9 cellular contexts compared by ENCODE assay signal in the genomic region with DNA sequence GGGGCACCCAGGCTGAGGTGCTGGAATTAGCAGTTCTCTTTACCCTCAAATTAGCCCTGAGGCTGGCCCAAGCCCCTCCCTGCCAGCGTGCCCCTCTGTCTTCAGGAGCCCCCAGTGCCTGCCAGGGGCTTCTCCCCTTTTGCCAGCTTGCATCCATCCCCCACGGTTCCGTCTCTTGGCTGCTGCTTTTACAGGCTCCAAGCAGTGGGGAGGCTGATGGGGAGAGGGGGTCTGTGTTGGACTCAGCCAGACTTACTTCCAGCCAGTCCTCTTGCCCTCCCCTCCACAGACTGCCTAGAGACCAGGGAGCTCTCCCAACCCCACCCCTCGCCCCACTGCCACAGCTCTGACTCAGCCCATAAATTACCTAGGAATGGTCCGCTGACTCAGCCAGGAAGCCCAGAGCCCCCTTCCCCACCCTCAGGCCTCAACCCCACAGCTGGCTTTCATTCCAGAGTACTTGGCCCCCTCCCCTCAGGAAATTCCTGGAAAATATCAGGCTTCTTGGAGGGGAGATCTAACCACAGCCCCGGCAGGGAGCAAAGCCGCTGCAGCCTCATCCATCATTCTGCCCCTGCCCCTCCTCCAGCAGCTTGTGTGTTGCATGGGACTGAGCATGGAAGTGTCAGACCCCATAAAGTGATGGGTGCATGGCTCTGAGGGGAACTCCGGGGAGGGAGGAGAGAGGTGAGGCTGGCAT.
A peak's percentile ranks its signal among the peaks of the same experiment; 100 is the strongest.
DNase-seq lines count a peak whose midpoint lies in the region; ATAC-seq, FAIRE-seq and TF ChIP-seq lines count a peak whose summit lies in the region.
"Had no signal": no experiment of that assay in that cellular context is flagged by ENCODE, and none has a peak within 500 bp of the region (broad histone marks: within the 10 kb centered on the region; RNA-seq: fewer than 3 reads in every experiment).

No MANE protein-coding gene starts in this region.

- H3K9me3 ChIP-seq in RWPE2 (ENCODE audit: severe bottlenecking) (no peaks in the 10 kb centered on the region), skeletal muscle satellite cell (replicated peaks; ENCODE audit: low read length) (no peaks in the 10 kb centered on the region)

- no peak overlapping the region for H3K4me3 ChIP-seq in RWPE2 (ENCODE audit: severe bottlenecking)
- H3K4me3 ChIP-seq in fibroblast of villous mesenchyme (ENCODE audit: low read depth, low read length) = peak overlapping the region; percentile 6
- no peak overlapping the region for H3K4me3 ChIP-seq in skeletal muscle satellite cell (ENCODE audit: low read length)

- H3K4me2 ChIP-seq in skeletal muscle satellite cell (ENCODE audit: low read length) = peak overlapping the region; percentile 70

- H3K4me1 ChIP-seq in RWPE2 (ENCODE audit: insufficient read depth, poor library complexity, severe bottlenecking) (peaks cover 49% of the 10 kb centered on the region), skeletal muscle satellite cell (ENCODE audit: control insufficient read depth, insufficient read depth, low read length) (peaks cover 31% of the 10 kb centered on the region)

- peak; percentile 58 for FAIRE-seq in H54 (lab: Jason Lieb, UNC)
- FAIRE-seq: endometrium had no signal

- ATAC-seq in RWPE2 (ENCODE audit: low read depth) (peak; percentile 94), GM19397 (IDR thresholded peaks at IDR 0.05; ENCODE audit: unreplicated experiment) (no peak)
- no peak for ATAC-seq in activated naive CD4-positive, alpha-beta T cell treated with anti-CD3 and anti-CD28 coated beads, Interleukin-2, amount 50 U/mL, for 72 hours
- ATAC-seq in activated CD4-positive, CD25-positive, alpha-beta regulatory T cell treated with anti-CD3 and anti-CD28 coated beads, Interleukin-2, amount 50 U/mL, for 24 hours = no peak

- no peaks in the 10 kb centered on the region for H3K9me3 Mint-ChIP-seq in activated naive CD4-positive, alpha-beta T cell treated with anti-CD3 and anti-CD28 coated beads, Interleukin-2, amount 50 U/mL, for 72 hours

- TF ChIP-seq CTCF in RWPE2 (IDR thresholded peaks at IDR 0.05; ENCODE audit: poor library complexity, severe bottlenecking) (no peak), fibroblast of villous mesenchyme (IDR thresholded peaks at IDR 0.05; ENCODE audit: insufficient read depth, low read depth, low read length) (no peak)

- peak overlapping the region; percentile 47 for H3K9ac ChIP-seq in skeletal muscle satellite cell (ENCODE audit: low read depth, low read length)

- H3K27me3 ChIP-seq in RWPE2 (ENCODE audit: insufficient read depth, poor library complexity, severe bottlenecking) (no peaks in the 10 kb centered on the region), skeletal muscle satellite cell (ENCODE audit: control insufficient read depth, insufficient read depth, low read length) (no peaks in the 10 kb centered on the region)

- peak; percentile 93 for DNase-seq in H54 (ENCODE audit: insufficient read length, low spot score)
- DNase-seq in RWPE2 (ENCODE audit: low spot score) = peak; percentile 97
- DNase-seq in fibroblast of villous mesenchyme (ENCODE audit: low read depth) = peak; percentile 99
- no peak for DNase-seq in RKO (ENCODE audit: low spot score)
- no peak for DNase-seq in activated naive CD4-positive, alpha-beta T cell treated with anti-CD3 and anti-CD28 coated beads, Interleukin-2, amount 50 U/mL, for 72 hours (ENCODE audit: low spot score in 2 of 2)

- H3K36me3 Mint-ChIP-seq in activated naive CD4-positive, alpha-beta T cell treated with anti-CD3 and anti-CD28 coated beads, Interleukin-2, amount 50 U/mL, for 72 hours = no peaks in the 10 kb centered on the region

- no peak overlapping the region for H3K27ac Mint-ChIP-seq in activated naive CD4-positive, alpha-beta T cell treated with anti-CD3 and anti-CD28 coated beads, Interleukin-2, amount 50 U/mL, for 72 hours

- TF ChIP-seq POLR2A in H54 (IDR thresholded peaks at IDR 0.05; ENCODE audit: low read depth, low read length) = no peak

- peak overlapping the region; percentile 97 for H3K27ac ChIP-seq in RWPE2 (ENCODE audit: poor library complexity, severe bottlenecking)

- H3K36me3 ChIP-seq in RWPE2 (ENCODE audit: low read depth) (no peaks in the 10 kb centered on the region), skeletal muscle satellite cell (ENCODE audit: insufficient read depth, low read length) (no peaks in the 10 kb centered on the region)

Comparison
In these comparisons a context has a peak if more than half of its experiments do, and no peak if none do; other contexts are left out.
1. DNase-seq: peak in H54 (single experiment), RWPE2 (single experiment) and fibroblast of villous mesenchyme (single experiment); none in RKO (single experiment) and activated naive CD4-positive, alpha-beta T cell treated with anti-CD3 and anti-CD28 coated beads, Interleukin-2, amount 50 U/mL, for 72 hours (0 of 2).